19 cellular contexts compared by ENCODE assay signal in the genomic region with DNA sequence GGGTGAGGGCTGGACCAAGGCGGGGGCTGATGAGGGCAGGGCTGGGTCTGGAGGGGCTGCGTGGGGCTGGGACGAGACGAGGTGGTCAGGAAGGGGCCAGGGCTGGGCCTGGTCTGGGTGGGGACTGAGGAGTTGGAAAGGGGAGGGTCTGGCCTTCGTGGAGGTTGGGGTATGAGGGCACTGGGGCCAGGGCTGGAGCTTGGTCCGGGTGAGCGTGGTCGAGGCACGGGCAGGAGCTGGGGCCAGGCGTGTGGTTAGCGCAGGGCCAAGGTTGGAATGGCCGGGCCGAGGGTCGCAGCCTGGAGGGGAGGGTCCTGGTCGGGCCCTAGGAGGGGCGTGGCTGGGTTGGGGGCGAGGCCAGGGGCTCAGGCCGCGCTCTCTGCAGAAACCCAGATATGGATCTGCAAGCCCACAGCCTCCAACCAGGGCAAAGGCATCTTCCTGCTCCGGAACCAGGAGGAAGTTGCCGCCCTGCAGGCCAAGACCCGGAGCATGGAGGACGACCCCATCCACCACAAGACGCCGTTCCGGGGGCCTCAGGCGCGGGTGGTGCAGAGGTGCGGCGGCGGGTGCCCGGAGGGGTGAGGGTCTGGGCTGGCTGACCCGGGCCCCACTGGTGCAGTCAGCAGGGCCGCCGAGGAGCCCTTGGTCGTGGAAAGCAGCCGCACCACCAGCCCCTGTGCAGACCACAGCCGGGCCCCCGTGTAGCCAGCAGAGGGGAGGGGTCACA. TPM values are rescaled to one million over a fixed set of nuclear protein-coding genes. Genes with fewer than 3 reads are reported as not detected.
DNase-seq lines count a peak whose midpoint lies in the region; ATAC-seq and TF ChIP-seq lines count a peak whose summit lies in the region.
"Had no signal": no experiment of that assay in that cellular context is flagged by ENCODE, and none has a peak within 500 bp of the region (broad histone marks: within the 10 kb centered on the region; RNA-seq: fewer than 3 reads in every experiment).

No MANE protein-coding gene starts in this region.

- H3K4me2 ChIP-seq in GM23338 = no peak overlapping the region
- H3K4me2 ChIP-seq: hepatocyte had no signal

- POLR2A ChIA-PET in WTC11 (lab: Charles Lee) = no interaction called here

- H3K36me3 ChIP-seq in GM23338 (ENCODE audit: insufficient read depth) = no peaks in the 10 kb centered on the region
- H3K36me3 ChIP-seq in mucosa of descending colon (ENCODE audit: low read depth) = no peaks in the 10 kb centered on the region
- H3K36me3 ChIP-seq: vagina had no signal

- ATAC-seq in GM23338 (peak; percentile 48), WTC11 (peak; percentile 43), mucosa of descending colon (no peak), GM18868 (IDR thresholded peaks at IDR 0.05; ENCODE audit: unreplicated experiment) (no peak)
- ATAC-seq: activated T-helper 17 cell treated with anti-CD3 and anti-CD28 coated beads, Interleukin-2, amount 50 U/mL, for 72 hours; esophagus mucosa; stimulated activated naive B cell treated with anti-CD40 and anti-IgM and Interleukin-4, amounts not matched to agents 10 μg/mL and 1 μg/mL and 100 μg/mL, for 72 hours had no signal

- H2AFZ ChIP-seq in GM23338 = no peak overlapping the region
- H2AFZ ChIP-seq: hepatocyte had no signal

- no peaks in the 10 kb centered on the region for H3K36me3 Mint-ChIP-seq in GM23338 (ENCODE audit: low read depth)
- no peaks in the 10 kb centered on the region for H3K36me3 Mint-ChIP-seq in WTC11
- H3K36me3 Mint-ChIP-seq: stimulated activated naive B cell treated with anti-CD40 and anti-IgM and Interleukin-4, amounts not matched to agents 10 μg/mL and 1 μg/mL and 100 μg/mL, for 72 hours had no signal

- H3K27ac Mint-ChIP-seq in GM23338 = no peak overlapping the region
- no peak overlapping the region for H3K27ac Mint-ChIP-seq in WTC11
- H3K27ac Mint-ChIP-seq: nephron; stimulated activated naive B cell treated with anti-CD40 and anti-IgM and Interleukin-4, amounts not matched to agents 10 μg/mL and 1 μg/mL and 100 μg/mL, for 72 hours; T-helper 2 cell treated with Interferon-gamma antibody and Interleukin-4, amounts not matched to agents 5 μg/mL and 100 μg/mL, for 36 hours had no signal

- H3K4me3 Mint-ChIP-seq in GM23338 = no peak overlapping the region
- H3K4me3 Mint-ChIP-seq in WTC11 = no peak overlapping the region
- H3K4me3 Mint-ChIP-seq: activated T-helper 17 cell treated with anti-CD3 and anti-CD28 coated beads, Interleukin-2, amount 50 U/mL, for 72 hours; B cell; nephron; stimulated activated naive B cell treated with anti-CD40 and anti-IgM and Interleukin-4, amounts not matched to agents 10 μg/mL and 1 μg/mL and 100 μg/mL, for 72 hours; T-helper 2 cell treated with Interferon-gamma antibody and Interleukin-4, amounts not matched to agents 5 μg/mL and 100 μg/mL, for 36 hours had no signal

- H3K4me3 ChIP-seq in GM23338 (no peak overlapping the region), mucosa of descending colon (no peak overlapping the region)
- H3K4me3 ChIP-seq: hepatocyte, vagina had no signal

- H3K79me2 ChIP-seq in GM23338 (replicated peaks; ENCODE audit: insufficient read depth) = no peaks in the 10 kb centered on the region
- H3K79me2 ChIP-seq: hepatocyte had no signal

- no peak for TF ChIP-seq CTCF in GM23338 (conservative IDR thresholded peaks at IDR 0.05; ENCODE audit: low read depth in 2 of 2)
- no peak for TF ChIP-seq CTCF in WTC11 (IDR thresholded peaks at IDR 0.05)
- TF ChIP-seq CTCF in mucosa of descending colon (IDR thresholded peaks at IDR 0.05) = no peak

- H3K9me3 Mint-ChIP-seq in GM23338 (no peaks in the 10 kb centered on the region), WTC11 (no peaks in the 10 kb centered on the region)
- H3K9me3 Mint-ChIP-seq: activated T-helper 17 cell treated with anti-CD3 and anti-CD28 coated beads, Interleukin-2, amount 50 U/mL, for 72 hours; nephron; stimulated activated naive B cell treated with anti-CD40 and anti-IgM and Interleukin-4, amounts not matched to agents 10 μg/mL and 1 μg/mL and 100 μg/mL, for 72 hours; T-helper 2 cell treated with Interferon-gamma antibody and Interleukin-4, amounts not matched to agents 5 μg/mL and 100 μg/mL, for 36 hours had no signal

- no peaks in the 10 kb centered on the region for H3K27me3 ChIP-seq in GM23338 (ENCODE audit: insufficient read depth)
- H3K27me3 ChIP-seq: hepatocyte had no signal

- H3K4me1 Mint-ChIP-seq in GM23338 (no peaks in the 10 kb centered on the region), WTC11 (no peaks in the 10 kb centered on the region)
- H3K4me1 Mint-ChIP-seq: activated T-helper 17 cell treated with anti-CD3 and anti-CD28 coated beads, Interleukin-2, amount 50 U/mL, for 72 hours had no signal

- no peaks in the 10 kb centered on the region for H3K9me2 ChIP-seq in GM23338 (ENCODE audit: insufficient read depth)

- intact Hi-C loops in mucosa of descending colon (cut with DNase I, micrococcal nuclease) = no loop called here

- no peaks in the 10 kb centered on the region for H3F3A ChIP-seq in GM23338 (replicated peaks; ENCODE audit: low read depth)

- H3K27me3 Mint-ChIP-seq in GM23338 (ENCODE audit: insufficient read depth, low read depth, poor library complexity) (peaks cover 5% of the 10 kb centered on the region), WTC11 (ENCODE audit: low read depth) (no peaks in the 10 kb centered on the region)
- H3K27me3 Mint-ChIP-seq: activated T-helper 17 cell treated with anti-CD3 and anti-CD28 coated beads, Interleukin-2, amount 50 U/mL, for 72 hours had no signal

- DNase-seq in GM23338 (ENCODE audit: low spot score) (peak; percentile 22), WTC11 (ENCODE audit: low spot score) (peak; percentile 23), mucosa of descending colon (peak in 2 of 3 donors; percentile 23 to 38), NCI-H510A treated with DMSO at 0.1 percent for 48 hours (lab: John Stamatoyannopoulos, UW) (no peak)
- no peak for DNase-seq in stimulated activated CD4-positive, alpha-beta T cell treated with anti-CD3 and anti-CD28 coated beads, Interleukin-15, amount 100 ng/mL, for 24 hours
- DNase-seq: activated CD4-positive, alpha-beta T cell treated with anti-CD3 and anti-CD28 coated beads, Interleukin-2, amount 50 U/mL, for 4 hours; NCI-H2029; NCI-H69; stimulated activated naive B cell treated with anti-CD40 and anti-IgM and Interleukin-4, amounts not matched to agents 10 μg/mL and 1 μg/mL and 100 μg/mL, for 72 hours had no signal

- H3K9me3 ChIP-seq in mucosa of descending colon = no peaks in the 10 kb centered on the region
- H3K9me3 ChIP-seq: vagina had no signal

- H3K27ac ChIP-seq in GM23338 (ENCODE audit: low read depth) = no peak overlapping the region
- H3K27ac ChIP-seq: hepatocyte, vagina had no signal

- H4K20me1 ChIP-seq in GM23338 (replicated peaks; ENCODE audit: insufficient read depth) = no peaks in the 10 kb centered on the region

- CTCF ChIA-PET in WTC11 (lab: Charles Lee) = interaction anchor here (0.9 kb wide), 2 partner anchors 9 kb away, joined by 3 read pairs; a partner anchor contains a TSS

- H3K4me1 ChIP-seq in GM23338 (ENCODE audit: insufficient read depth) (no peaks in the 10 kb centered on the region), mucosa of descending colon (ENCODE audit: low read depth) (no peaks in the 10 kb centered on the region)
- H3K4me1 ChIP-seq: vagina had no signal

TF ChIP-seq in GM23338, 12 proteins besides CTCF, POLR2A, EP300 and RAD21 (continues in another document):
- no peak for TF ChIP-seq ZNF331 (CRISPR knock-in tag; IDR thresholded peaks at IDR 0.05; ENCODE audit: low read depth)
- TF ChIP-seq JUNB (IDR thresholded peaks at IDR 0.05; ENCODE audit: unreplicated experiment) = no peak
- no peak for TF ChIP-seq POLR2AphosphoS5 (IDR thresholded peaks at IDR 0.05; ENCODE audit: low read depth)
- TF ChIP-seq CREB1 (CRISPR knock-in tag; IDR thresholded peaks at IDR 0.05; ENCODE audit: low read depth) = no peak
- TF ChIP-seq STAT1 (IDR thresholded peaks at IDR 0.05; ENCODE audit: unreplicated experiment) = no peak
- no peak for TF ChIP-seq NANOG (IDR thresholded peaks at IDR 0.05; ENCODE audit: borderline replicate concordance)
- no peak for TF ChIP-seq EZH2 (IDR thresholded peaks at IDR 0.05; ENCODE audit: low read depth, unreplicated experiment)

TF ChIP-seq in WTC11, 78 proteins besides CTCF, POLR2A, EP300 and RAD21 (continues in another document):
- TF ChIP-seq CBFB (CRISPR knock-in tag; IDR thresholded peaks at IDR 0.05; ENCODE audit: low read depth) (no peak), JUN (CRISPR knock-in tag; IDR thresholded peaks at IDR 0.05) (no peak), RELA (CRISPR knock-in tag; IDR thresholded peaks at IDR 0.05; ENCODE audit: borderline replicate concordance) (no peak), RORB (CRISPR knock-in tag; IDR thresholded peaks at IDR 0.05) (no peak), ZNF138 (CRISPR knock-in tag; conservative IDR thresholded peaks at IDR 0.05) (no peak)
- TF ChIP-seq, protein P1, sequence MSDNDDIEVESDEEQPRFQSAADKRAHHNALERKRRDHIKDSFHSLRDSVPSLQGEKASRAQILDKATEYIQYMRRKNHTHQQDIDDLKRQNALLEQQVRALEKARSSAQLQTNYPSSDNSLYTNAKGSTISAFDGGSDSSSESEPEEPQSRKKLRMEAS (CRISPR knock-in tag; IDR thresholded peaks at IDR 0.05) = no peak

RNA-seq across cellular contexts. Expression of a gene that starts 9.0 kb away (rescaled TPM):
- 0.45 TPM in 1 of 2 replicates, not detected in the other for total RNA-seq in GM23338 (2014; rRNA removed; shearing (Covaris generic))
- polyA plus RNA-seq in GM23338 (2016; fragmentation: Nextera tagmentation; extraction: Ambion mirVana) = not detected in 2 replicates
- total RNA-seq in WTC11 (2021) (0.78 to 1.1 TPM (median 1.1 TPM) in 3 replicates), mucosa of descending colon (1 to 10 TPM in 2 of 3 donors, under 1 TPM in 1; 0.32 to 4.4 (median 1.8) TPM)
- total RNA-seq: astrocyte, hepatocyte, liver, vagina had no signal
- polyA plus RNA-seq: liver had no signal

RNA-seq across cellular contexts. Expression of a gene that starts 23.7 kb away (rescaled TPM):
- 0.58 and 1.5 TPM in 2 replicates for total RNA-seq in GM23338 (2014; rRNA removed; shearing (Covaris generic))
- polyA plus RNA-seq in GM23338 (2016; fragmentation: Nextera tagmentation; extraction: Ambion mirVana) = 0.56 and 1.1 TPM in 2 replicates
- total RNA-seq in WTC11 (2021) (0.83 to 1.2 TPM (median 1.1 TPM) in 3 replicates), mucosa of descending colon (1 to 10 TPM; 1.6 to 2.2 (median 2.2) TPM)
- total RNA-seq: hepatocyte had no signal

RNA-seq across cellular contexts. Expression of a gene that starts 31.3 kb away (rescaled TPM):
- total RNA-seq in GM23338 (2014; rRNA removed; shearing (Covaris generic)) = not detected in 2 replicates
- polyA plus RNA-seq in GM23338 (2016; fragmentation: Nextera tagmentation; extraction: Ambion mirVana) = not detected in 2 replicates
- total RNA-seq in WTC11 (2021) (0.18 to 0.33 TPM in 2 of 3 replicates, not detected in the other), mucosa of descending colon (1 to 10 TPM in 1 of 3 donors, under 1 TPM in 2; 0.69 to 1.2 (median 0.80) TPM)
- total RNA-seq: hepatocyte, vagina had no signal
- polyA plus RNA-seq: hepatocyte had no signal

RNA-seq across cellular contexts. Expression of a gene that starts 49.1 kb away (rescaled TPM):
- total RNA-seq in GM23338 (2014; rRNA removed; shearing (Covaris generic)) = 51.6 and 62.6 TPM in 2 replicates
- polyA plus RNA-seq in GM23338 (2016; fragmentation: Nextera tagmentation; extraction: Ambion mirVana) = 45.0 and 49.2 TPM in 2 replicates
- total RNA-seq in WTC11 (2021) = 92.3 to 105 TPM (median 101 TPM) in 3 replicates
- 100 to 1,000 TPM; 169 to 257 (median 226) TPM for total RNA-seq in mucosa of descending colon

RNA-seq across cellular contexts. Expression of a gene that starts 49.4 kb away (rescaled TPM):
- 26.5 and 33.5 TPM in 2 replicates for total RNA-seq in GM23338 (2014; rRNA removed; shearing (Covaris generic))
- 5.5 and 9.3 TPM in 2 replicates for polyA plus RNA-seq in GM23338 (2016; fragmentation: Nextera tagmentation; extraction: Ambion mirVana)
- 18.8 to 21.4 TPM (median 20.0 TPM) in 3 replicates for total RNA-seq in WTC11 (2021)
- 10 to 100 TPM in 1 of 3 donors, 1 to 10 TPM in 2; 7.3 to 12.5 (median 9.0) TPM for total RNA-seq in mucosa of descending colon

Comparison
In these comparisons a context has a peak if more than half of its experiments do, and no peak if none do; other contexts are left out.
1. ATAC-seq: peak in GM23338 (single experiment) and WTC11 (single experiment); none in mucosa of descending colon (single experiment) and GM18868 (single experiment).
2. DNase-seq: peak in GM23338 (single experiment), WTC11 (single experiment) and mucosa of descending colon (2 of 3); none in stimulated activated CD4-positive, alpha-beta T cell treated with anti-CD3 and anti-CD28 coated beads, Interleukin-15, amount 100 ng/mL, for 24 hours (single experiment) and NCI-H510A treated with DMSO at 0.1 percent for 48 hours (single experiment).